Comparison of ENCODE assay signal across 1 cellular context in the genomic region with DNA sequence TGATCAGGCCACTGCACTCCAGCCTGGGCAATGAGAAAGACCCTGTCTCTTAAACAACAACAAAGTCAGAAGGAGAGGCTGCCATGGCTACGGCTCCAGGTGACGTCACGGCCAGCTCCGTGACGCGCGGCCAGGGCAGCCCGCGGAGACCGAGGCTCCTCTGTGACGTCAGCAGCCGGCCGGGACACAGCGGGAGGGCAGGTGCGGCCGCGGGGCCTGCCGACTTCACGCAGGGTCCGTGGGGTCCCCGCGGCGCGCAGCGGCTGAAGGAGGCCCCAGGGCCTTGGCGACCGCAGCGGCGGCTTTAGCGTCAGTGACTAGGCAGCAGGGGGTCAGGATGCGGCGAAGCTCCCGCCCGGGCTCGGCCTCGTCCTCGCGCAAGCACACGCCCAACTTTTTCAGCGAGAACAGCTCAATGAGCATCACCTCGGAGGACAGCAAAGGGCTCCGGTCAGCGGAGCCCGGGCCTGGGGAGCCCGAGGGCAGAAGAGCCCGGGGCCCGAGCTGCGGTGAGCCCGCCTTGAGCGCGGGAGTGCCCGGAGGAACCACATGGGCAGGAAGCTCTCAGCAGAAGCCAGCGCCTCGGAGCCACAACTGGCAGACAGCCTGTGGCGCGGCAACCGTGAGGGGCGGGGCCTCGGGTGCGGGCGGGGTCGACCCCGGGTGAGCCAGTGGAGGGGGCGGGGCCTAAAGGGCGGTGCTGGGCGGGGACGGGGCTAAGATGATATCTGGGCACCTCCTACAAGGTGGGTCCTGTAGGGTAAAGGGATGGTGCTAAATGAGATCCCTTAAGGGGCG.
TF ChIP-seq lines count a peak whose summit lies in the region.

A gene with protein sequence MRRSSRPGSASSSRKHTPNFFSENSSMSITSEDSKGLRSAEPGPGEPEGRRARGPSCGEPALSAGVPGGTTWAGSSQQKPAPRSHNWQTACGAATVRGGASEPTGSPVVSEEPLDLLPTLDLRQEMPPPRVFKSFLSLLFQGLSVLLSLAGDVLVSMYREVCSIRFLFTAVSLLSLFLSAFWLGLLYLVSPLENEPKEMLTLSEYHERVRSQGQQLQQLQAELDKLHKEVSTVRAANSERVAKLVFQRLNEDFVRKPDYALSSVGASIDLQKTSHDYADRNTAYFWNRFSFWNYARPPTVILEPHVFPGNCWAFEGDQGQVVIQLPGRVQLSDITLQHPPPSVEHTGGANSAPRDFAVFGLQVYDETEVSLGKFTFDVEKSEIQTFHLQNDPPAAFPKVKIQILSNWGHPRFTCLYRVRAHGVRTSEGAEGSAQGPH (plus strand): TSS at position 163 of the 798 bp plus-strand sequence. CDS start 175 bp downstream, at position 338.

TF ChIP-seq in HepG2, 621 proteins besides CTCF, POLR2A, EP300 and RAD21 (continues in another document):
- TF ChIP-seq, protein P1, sequence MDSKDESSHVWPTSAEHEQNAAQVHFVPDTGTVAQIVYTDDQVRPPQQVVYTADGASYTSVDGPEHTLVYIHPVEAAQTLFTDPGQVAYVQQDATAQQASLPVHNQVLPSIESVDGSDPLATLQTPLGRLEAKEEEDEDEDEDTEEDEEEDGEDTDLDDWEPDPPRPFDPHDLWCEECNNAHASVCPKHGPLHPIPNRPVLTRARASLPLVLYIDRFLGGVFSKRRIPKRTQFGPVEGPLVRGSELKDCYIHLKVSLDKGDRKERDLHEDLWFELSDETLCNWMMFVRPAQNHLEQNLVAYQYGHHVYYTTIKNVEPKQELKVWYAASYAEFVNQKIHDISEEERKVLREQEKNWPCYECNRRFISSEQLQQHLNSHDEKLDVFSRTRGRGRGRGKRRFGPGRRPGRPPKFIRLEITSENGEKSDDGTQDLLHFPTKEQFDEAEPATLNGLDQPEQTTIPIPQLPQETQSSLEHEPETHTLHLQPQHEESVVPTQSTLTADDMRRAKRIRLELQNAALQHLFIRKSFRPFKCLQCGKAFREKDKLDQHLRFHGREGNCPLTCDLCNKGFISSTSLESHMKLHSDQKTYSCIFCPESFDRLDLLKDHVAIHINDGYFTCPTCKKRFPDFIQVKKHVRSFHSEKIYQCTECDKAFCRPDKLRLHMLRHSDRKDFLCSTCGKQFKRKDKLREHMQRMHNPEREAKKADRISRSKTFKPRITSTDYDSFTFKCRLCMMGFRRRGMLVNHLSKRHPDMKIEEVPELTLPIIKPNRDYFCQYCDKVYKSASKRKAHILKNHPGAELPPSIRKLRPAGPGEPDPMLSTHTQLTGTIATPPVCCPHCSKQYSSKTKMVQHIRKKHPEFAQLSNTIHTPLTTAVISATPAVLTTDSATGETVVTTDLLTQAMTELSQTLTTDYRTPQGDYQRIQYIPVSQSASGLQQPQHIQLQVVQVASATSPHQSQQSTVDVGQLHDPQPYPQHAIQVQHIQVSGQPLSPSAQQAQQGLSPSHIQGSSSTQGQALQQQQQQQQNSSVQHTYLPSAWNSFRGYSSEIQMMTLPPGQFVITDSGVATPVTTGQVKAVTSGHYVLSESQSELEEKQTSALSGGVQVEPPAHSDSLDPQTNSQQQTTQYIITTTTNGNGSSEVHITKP (CRISPR knock-in tag; IDR thresholded peaks at IDR 0.05; ENCODE audit: low read depth): 0 out of 2 replicates have a peak, but pooled peaks have one; percentile 10
- TF ChIP-seq MAZ (IDR thresholded peaks at IDR 0.05; ENCODE audit: borderline replicate concordance, low read depth, low read length): peak; percentile 92
- TF ChIP-seq MAZ (CRISPR knock-in tag; IDR thresholded peaks at IDR 0.05; ENCODE audit: low read depth): peak; percentile 97
- TF ChIP-seq ZNF12 (CRISPR knock-in tag; IDR thresholded peaks at IDR 0.05): no peak
- TF ChIP-seq, protein P2, sequence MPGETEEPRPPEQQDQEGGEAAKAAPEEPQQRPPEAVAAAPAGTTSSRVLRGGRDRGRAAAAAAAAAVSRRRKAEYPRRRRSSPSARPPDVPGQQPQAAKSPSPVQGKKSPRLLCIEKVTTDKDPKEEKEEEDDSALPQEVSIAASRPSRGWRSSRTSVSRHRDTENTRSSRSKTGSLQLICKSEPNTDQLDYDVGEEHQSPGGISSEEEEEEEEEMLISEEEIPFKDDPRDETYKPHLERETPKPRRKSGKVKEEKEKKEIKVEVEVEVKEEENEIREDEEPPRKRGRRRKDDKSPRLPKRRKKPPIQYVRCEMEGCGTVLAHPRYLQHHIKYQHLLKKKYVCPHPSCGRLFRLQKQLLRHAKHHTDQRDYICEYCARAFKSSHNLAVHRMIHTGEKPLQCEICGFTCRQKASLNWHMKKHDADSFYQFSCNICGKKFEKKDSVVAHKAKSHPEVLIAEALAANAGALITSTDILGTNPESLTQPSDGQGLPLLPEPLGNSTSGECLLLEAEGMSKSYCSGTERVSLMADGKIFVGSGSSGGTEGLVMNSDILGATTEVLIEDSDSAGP (CRISPR knock-in tag; IDR thresholded peaks at IDR 0.05; ENCODE audit: borderline replicate concordance): peak; percentile 96
- TF ChIP-seq, protein P3, sequence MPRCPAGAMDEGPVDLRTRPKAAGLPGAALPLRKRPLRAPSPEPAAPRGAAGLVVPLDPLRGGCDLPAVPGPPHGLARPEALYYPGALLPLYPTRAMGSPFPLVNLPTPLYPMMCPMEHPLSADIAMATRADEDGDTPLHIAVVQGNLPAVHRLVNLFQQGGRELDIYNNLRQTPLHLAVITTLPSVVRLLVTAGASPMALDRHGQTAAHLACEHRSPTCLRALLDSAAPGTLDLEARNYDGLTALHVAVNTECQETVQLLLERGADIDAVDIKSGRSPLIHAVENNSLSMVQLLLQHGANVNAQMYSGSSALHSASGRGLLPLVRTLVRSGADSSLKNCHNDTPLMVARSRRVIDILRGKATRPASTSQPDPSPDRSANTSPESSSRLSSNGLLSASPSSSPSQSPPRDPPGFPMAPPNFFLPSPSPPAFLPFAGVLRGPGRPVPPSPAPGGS (CRISPR knock-in tag; IDR thresholded peaks at IDR 0.05): peak; percentile 100
- peak; percentile 81 for TF ChIP-seq ZBTB7B (CRISPR knock-in tag; IDR thresholded peaks at IDR 0.05)
- TF ChIP-seq, protein P4, sequence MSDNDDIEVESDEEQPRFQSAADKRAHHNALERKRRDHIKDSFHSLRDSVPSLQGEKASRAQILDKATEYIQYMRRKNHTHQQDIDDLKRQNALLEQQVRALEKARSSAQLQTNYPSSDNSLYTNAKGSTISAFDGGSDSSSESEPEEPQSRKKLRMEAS (IDR thresholded peaks at IDR 0.05): peak; percentile 98
- 0 out of 2 replicates have a peak, but pooled peaks have one; percentile 39 for TF ChIP-seq ZNF644 (CRISPR knock-in tag; IDR thresholded peaks at IDR 0.05; ENCODE audit: low read depth)
- peak; percentile 99 for TF ChIP-seq ISX (CRISPR knock-in tag; conservative IDR thresholded peaks at IDR 0.05)
- peak; percentile 65; the same call in 1 of the 2 replicates for TF ChIP-seq RARG (CRISPR knock-in tag; IDR thresholded peaks at IDR 0.05; ENCODE audit: low read depth)
- TF ChIP-seq ZNF234 (CRISPR knock-in tag; conservative IDR thresholded peaks at IDR 0.05): peak; percentile 99
- TF ChIP-seq ZNF850 (CRISPR knock-in tag; conservative IDR thresholded peaks at IDR 0.05): peak; percentile 97
- TF ChIP-seq, protein P5, sequence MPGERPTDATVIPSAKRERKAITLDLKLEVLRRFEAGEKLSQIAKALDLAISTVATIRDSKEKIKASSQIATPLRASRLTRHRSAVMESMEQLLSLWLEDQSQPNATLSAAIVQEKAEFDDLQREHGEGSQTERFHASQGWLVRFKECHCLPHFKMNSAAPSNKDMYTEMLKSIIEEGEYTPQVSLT (CRISPR knock-in tag; IDR thresholded peaks at IDR 0.05; ENCODE audit: borderline replicate concordance, low read depth): peak; percentile 99
- peak; percentile 16; the same call in 1 of the 2 replicates for TF ChIP-seq MIER3 (CRISPR knock-in tag; IDR thresholded peaks at IDR 0.05; ENCODE audit: borderline replicate concordance)
- TF ChIP-seq TOE1 (CRISPR knock-in tag; IDR thresholded peaks at IDR 0.05): peak; percentile 99; the same call in 1 of the 2 replicates
- peak; percentile 96; the same call in 1 of the 2 replicates for TF ChIP-seq EEA1 (CRISPR knock-in tag; IDR thresholded peaks at IDR 0.05; ENCODE audit: borderline replicate concordance)
- TF ChIP-seq, protein P6, sequence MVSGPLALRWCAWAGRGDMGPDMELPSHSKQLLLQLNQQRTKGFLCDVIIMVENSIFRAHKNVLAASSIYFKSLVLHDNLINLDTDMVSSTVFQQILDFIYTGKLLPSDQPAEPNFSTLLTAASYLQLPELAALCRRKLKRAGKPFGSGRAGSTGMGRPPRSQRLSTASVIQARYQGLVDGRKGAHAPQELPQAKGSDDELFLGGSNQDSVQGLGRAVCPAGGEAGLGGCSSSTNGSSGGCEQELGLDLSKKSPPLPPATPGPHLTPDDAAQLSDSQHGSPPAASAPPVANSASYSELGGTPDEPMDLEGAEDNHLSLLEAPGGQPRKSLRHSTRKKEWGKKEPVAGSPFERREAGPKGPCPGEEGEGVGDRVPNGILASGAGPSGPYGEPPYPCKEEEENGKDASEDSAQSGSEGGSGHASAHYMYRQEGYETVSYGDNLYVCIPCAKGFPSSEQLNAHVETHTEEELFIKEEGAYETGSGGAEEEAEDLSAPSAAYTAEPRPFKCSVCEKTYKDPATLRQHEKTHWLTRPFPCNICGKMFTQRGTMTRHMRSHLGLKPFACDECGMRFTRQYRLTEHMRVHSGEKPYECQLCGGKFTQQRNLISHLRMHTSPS (CRISPR knock-in tag; IDR thresholded peaks at IDR 0.05; ENCODE audit: low read depth): peak; percentile 83
- TF ChIP-seq KDM3A (CRISPR knock-in tag; IDR thresholded peaks at IDR 0.05; ENCODE audit: low read depth): peak; percentile 95; the same call in 1 of the 2 replicates
- no peak for TF ChIP-seq NCOA5 (CRISPR knock-in tag; IDR thresholded peaks at IDR 0.05)
- TF ChIP-seq ZNF124 (CRISPR knock-in tag; IDR thresholded peaks at IDR 0.05): peak; percentile 84
- TF ChIP-seq ATF7 (IDR thresholded peaks at IDR 0.05): peak; percentile 96
- peak; percentile 68 for TF ChIP-seq ATF7 (CRISPR knock-in tag; IDR thresholded peaks at IDR 0.05)
- peak; percentile 98 for TF ChIP-seq ZNF615 (CRISPR knock-in tag; IDR thresholded peaks at IDR 0.05; ENCODE audit: borderline replicate concordance)
- no peak; the same call in 1 of the 2 replicates for TF ChIP-seq HNF4A (CRISPR knock-in tag; IDR thresholded peaks at IDR 0.05)
- no peak for TF ChIP-seq MAFK (conservative IDR thresholded peaks at IDR 0.05 in 1 of 2, IDR thresholded peaks at IDR 0.05 in 1 of 2; ENCODE audit: low read length in 2 of 2)
- peak; percentile 99 for TF ChIP-seq ZNF33A (CRISPR knock-in tag; IDR thresholded peaks at IDR 0.05; ENCODE audit: borderline replicate concordance)
- TF ChIP-seq ZNF30 (CRISPR knock-in tag; IDR thresholded peaks at IDR 0.05): peak; percentile 82; the same call in 1 of the 2 replicates
- TF ChIP-seq, protein P7, sequence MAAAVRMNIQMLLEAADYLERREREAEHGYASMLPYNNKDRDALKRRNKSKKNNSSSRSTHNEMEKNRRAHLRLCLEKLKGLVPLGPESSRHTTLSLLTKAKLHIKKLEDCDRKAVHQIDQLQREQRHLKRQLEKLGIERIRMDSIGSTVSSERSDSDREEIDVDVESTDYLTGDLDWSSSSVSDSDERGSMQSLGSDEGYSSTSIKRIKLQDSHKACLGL (CRISPR knock-in tag; IDR thresholded peaks at IDR 0.05): peak; percentile 98
- peak; percentile 99 for TF ChIP-seq NFKB2 (CRISPR knock-in tag; IDR thresholded peaks at IDR 0.05; ENCODE audit: borderline replicate concordance)
- peak; percentile 95 for TF ChIP-seq TEAD2 (CRISPR knock-in tag; IDR thresholded peaks at IDR 0.05)
- peak; percentile 97 for TF ChIP-seq ZNF552 (CRISPR knock-in tag; IDR thresholded peaks at IDR 0.05; ENCODE audit: borderline replicate concordance)
- TF ChIP-seq RBM39 (IDR thresholded peaks at IDR 0.05; ENCODE audit: low read depth, low read length, poor library complexity, severe bottlenecking): peak; percentile 88
- TF ChIP-seq ZNF180 (CRISPR knock-in tag; IDR thresholded peaks at IDR 0.05; ENCODE audit: borderline replicate concordance, low read depth): peak; percentile 75; the same call in 1 of the 2 replicates
- TF ChIP-seq ZNF331 (CRISPR knock-in tag; IDR thresholded peaks at IDR 0.05): peak; percentile 92
- peak; percentile 93; the same call in 1 of the 2 replicates for TF ChIP-seq NR1H2 (CRISPR knock-in tag; IDR thresholded peaks at IDR 0.05; ENCODE audit: borderline replicate concordance, low read depth)
- TF ChIP-seq, protein P8, sequence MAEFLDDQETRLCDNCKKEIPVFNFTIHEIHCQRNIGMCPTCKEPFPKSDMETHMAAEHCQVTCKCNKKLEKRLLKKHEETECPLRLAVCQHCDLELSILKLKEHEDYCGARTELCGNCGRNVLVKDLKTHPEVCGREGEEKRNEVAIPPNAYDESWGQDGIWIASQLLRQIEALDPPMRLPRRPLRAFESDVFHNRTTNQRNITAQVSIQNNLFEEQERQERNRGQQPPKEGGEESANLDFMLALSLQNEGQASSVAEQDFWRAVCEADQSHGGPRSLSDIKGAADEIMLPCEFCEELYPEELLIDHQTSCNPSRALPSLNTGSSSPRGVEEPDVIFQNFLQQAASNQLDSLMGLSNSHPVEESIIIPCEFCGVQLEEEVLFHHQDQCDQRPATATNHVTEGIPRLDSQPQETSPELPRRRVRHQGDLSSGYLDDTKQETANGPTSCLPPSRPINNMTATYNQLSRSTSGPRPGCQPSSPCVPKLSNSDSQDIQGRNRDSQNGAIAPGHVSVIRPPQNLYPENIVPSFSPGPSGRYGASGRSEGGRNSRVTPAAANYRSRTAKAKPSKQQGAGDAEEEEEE (CRISPR knock-in tag; IDR thresholded peaks at IDR 0.05; ENCODE audit: borderline replicate concordance): no peak; the same call in 1 of the 2 replicates
- TF ChIP-seq, protein P9, sequence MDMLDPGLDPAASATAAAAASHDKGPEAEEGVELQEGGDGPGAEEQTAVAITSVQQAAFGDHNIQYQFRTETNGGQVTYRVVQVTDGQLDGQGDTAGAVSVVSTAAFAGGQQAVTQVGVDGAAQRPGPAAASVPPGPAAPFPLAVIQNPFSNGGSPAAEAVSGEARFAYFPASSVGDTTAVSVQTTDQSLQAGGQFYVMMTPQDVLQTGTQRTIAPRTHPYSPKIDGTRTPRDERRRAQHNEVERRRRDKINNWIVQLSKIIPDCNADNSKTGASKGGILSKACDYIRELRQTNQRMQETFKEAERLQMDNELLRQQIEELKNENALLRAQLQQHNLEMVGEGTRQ (IDR thresholded peaks at IDR 0.05; ENCODE audit: low read depth, low read length): no peak
- TF ChIP-seq, protein P9 (CRISPR knock-in tag; IDR thresholded peaks at IDR 0.05; ENCODE audit: borderline replicate concordance): peak; percentile 80; the same call in 1 of the 2 replicates
- no peak for TF ChIP-seq MATR3 (CRISPR knock-in tag; IDR thresholded peaks at IDR 0.05)
- peak; percentile 79; the same call in 1 of the 2 replicates for TF ChIP-seq JDP2 (CRISPR knock-in tag; IDR thresholded peaks at IDR 0.05; ENCODE audit: borderline replicate concordance)
- TF ChIP-seq TBX2 (CRISPR knock-in tag; IDR thresholded peaks at IDR 0.05; ENCODE audit: borderline replicate concordance): peak; percentile 91
- TF ChIP-seq MZF1 (CRISPR knock-in tag; IDR thresholded peaks at IDR 0.05; ENCODE audit: borderline replicate concordance): peak; percentile 99; the same call in 1 of the 2 replicates
- TF ChIP-seq PHF20 (CRISPR knock-in tag; IDR thresholded peaks at IDR 0.05): no peak; the same call in 1 of the 2 replicates
- TF ChIP-seq HOXA5 (CRISPR knock-in tag; IDR thresholded peaks at IDR 0.05): peak; percentile 97
